In genomic region chr10:54909165-54909564, GRCh38 we compare ENCODE assay signal across 25 cellular contexts.
"Had no signal": no experiment of that assay in that cellular context is flagged by ENCODE, and none has a peak within 500 bp of the region (broad histone marks: within the 10 kb centered on the region; RNA-seq: fewer than 3 reads in every experiment).

No MANE protein-coding gene starts in this region.

- H3K79me2 ChIP-seq: hepatocyte, parathyroid adenoma had no signal

- H3K27ac ChIP-seq: colonic mucosa, epithelial cell of prostate, gastrocnemius medialis, heart left ventricle, hepatocyte, left lung, parathyroid adenoma, prostate gland, skin epidermis, suprapubic skin, transverse colon had no signal

- H3K4me2 ChIP-seq: hepatocyte had no signal

- ATAC-seq: esophagus mucosa; gastrocnemius medialis; heart left ventricle; left cardiac atrium; left lung; mucosa of descending colon; natural killer cell treated with Interleukin-12 subunit alpha and Interleukin-12 subunit beta and Interleukin-15 and Interleukin-18, amount 100 ng/mL, for 72 hours; stimulated activated naive CD8-positive, alpha-beta T cell treated with anti-CD3 and anti-CD28 coated beads, Interleukin-15, amount 100 ng/mL, for 72 hours had no signal

- H3K4me3 ChIP-seq: colonic mucosa, gastrocnemius medialis, heart left ventricle, hepatocyte, left lung, mucosa of descending colon, prostate gland, skin epidermis, suprapubic skin, transverse colon had no signal

- H3K4me1 ChIP-seq: colonic mucosa, gastrocnemius medialis, heart left ventricle, left lung, parathyroid adenoma, prostate gland, suprapubic skin, transverse colon had no signal

- H3K36me3 ChIP-seq: colonic mucosa, gastrocnemius medialis, heart left ventricle, left lung, prostate gland, suprapubic skin, transverse colon had no signal

- H3K27me3 ChIP-seq: colonic mucosa, gastrocnemius medialis, heart left ventricle, hepatocyte, left lung, suprapubic skin, transverse colon had no signal

- DNase-seq: colonic mucosa; effector CD8-positive, alpha-beta T cell; endodermal cell; foreskin fibroblast; gastrocnemius medialis; heart left ventricle; left cardiac atrium; mesenchymal stem cell; mucosa of descending colon; naive B cell; right cardiac atrium; stimulated activated CD4-positive, alpha-beta T cell treated with anti-CD3 and anti-CD28 coated beads, Interleukin-15, amount 100 ng/mL, for 24 hours; stimulated activated CD4-positive, alpha-beta T cell treated with anti-CD3 and anti-CD28 coated beads, Interleukin-2, amount 100 ng/mL, for 48 hours; stimulated activated naive CD4-positive, alpha-beta T cell; stimulated activated naive CD8-positive, alpha-beta T cell treated with anti-CD3 and anti-CD28 coated beads, Interleukin-15, amount 100 ng/mL, for 72 hours; transverse colon had no signal

- H3K9ac ChIP-seq: parathyroid adenoma had no signal

- H3K9me3 ChIP-seq: colonic mucosa, gastrocnemius medialis, mucosa of descending colon, prostate gland, suprapubic skin, transverse colon had no signal

- H2AFZ ChIP-seq: hepatocyte, parathyroid adenoma had no signal
